35 cellular contexts compared by ENCODE assay signal in the genomic region with DNA sequence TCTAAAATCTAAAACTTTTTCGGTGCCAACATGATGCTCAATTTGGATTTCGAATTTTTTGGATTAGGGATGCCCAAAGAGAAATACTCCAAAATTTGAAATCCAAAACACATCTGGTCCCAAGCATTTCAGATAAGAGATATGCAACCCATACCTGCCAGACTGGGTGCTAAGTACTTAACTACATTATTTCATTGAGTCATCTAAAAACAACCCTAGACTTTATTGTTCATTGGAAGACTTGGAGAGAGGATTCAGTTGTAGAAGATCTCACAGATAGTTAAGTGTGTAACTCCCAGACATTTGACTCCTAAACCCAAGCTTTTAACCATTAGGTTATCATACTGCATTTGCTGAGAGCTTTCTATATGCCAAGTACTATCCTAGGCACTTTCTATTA.
"Had no signal": no experiment of that assay in that cellular context is flagged by ENCODE, and none has a peak within 500 bp of the region (broad histone marks: within the 10 kb centered on the region; RNA-seq: fewer than 3 reads in every experiment).

No MANE protein-coding gene starts in this region.

- DNase-seq: Karpas-422, Kasumi-1, MG63, MM.1S, MV-4-11, NCI-H1048, NCI-H1092, NCI-H1092 treated with DMSO at 0.1 percent for 48 hours, NCI-H1105, NCI-H1105 treated with DMSO at 0.1 percent for 48 hours, NCI-H1417, NCI-H1417 treated with DMSO at 0.1 percent for 48 hours, NCI-H1436, NCI-H1436 treated with DMSO at 0.1 percent for 48 hours, NCI-H146, NCI-H1694, NCI-H1694 treated with DMSO at 0.1 percent for 48 hours, NCI-H187, NCI-H187 treated with DMSO at 0.1 percent for 48 hours, NCI-H1930, NCI-H2029, NCI-H2029 treated with DMSO at 0.1 percent for 48 hours, NCI-H2081, NCI-H2081 treated with DMSO at 0.1 percent for 48 hours, NCI-H2107, NCI-H2171, NCI-H2171 treated with DMSO at 0.1 percent for 48 hours, NCI-H2227 treated with DMSO at 0.1 percent for 48 hours, NCI-H226, NCI-H345, NCI-H446, NCI-H446 treated with DMSO at 0.1 percent for 48 hours, NCI-H510A, NCI-H510A treated with DMSO at 0.1 percent for 48 hours had no signal

- H3K9ac ChIP-seq: KMS-11 had no signal

- H3K4me2 ChIP-seq: KMS-11 had no signal

- H3K9me3 ChIP-seq: MG63 had no signal

- H3K27ac ChIP-seq: KMS-11 had no signal

- H3K27me3 ChIP-seq: MG63 had no signal

- H3K4me3 ChIP-seq: MG63 had no signal
